9 cellular contexts compared by ENCODE assay signal in the genomic region with DNA sequence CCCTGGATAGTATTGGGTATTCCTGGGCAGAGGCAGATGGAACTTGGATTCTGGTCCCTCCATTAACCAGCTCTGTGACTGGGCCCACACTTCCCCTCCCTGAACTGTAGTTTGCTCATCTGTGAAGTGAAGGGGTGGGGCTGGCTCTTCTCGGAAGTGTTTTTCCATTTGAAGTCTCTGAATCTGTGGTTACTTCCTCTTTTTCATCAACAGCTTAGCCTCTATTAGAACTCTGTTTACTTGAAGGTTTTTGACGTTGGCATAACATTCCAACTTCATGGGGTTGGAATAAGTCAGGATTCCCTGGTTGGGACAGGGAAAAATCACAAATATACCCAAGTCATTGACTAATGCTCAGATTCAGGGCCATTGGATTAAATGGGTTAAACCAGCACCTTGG.
DNase-seq lines count a peak whose midpoint lies in the region; ATAC-seq and TF ChIP-seq lines count a peak whose summit lies in the region.
"Had no signal": no experiment of that assay in that cellular context is flagged by ENCODE, and none has a peak within 500 bp of the region (broad histone marks: within the 10 kb centered on the region; RNA-seq: fewer than 3 reads in every experiment).

No MANE protein-coding gene starts in this region.

- H3K27me3 Mint-ChIP-seq in activated T-cell treated with anti-CD3 and anti-CD28 coated beads, Interleukin-2, amount 50 U/mL, for 24 hours = no peaks in the 10 kb centered on the region

- no peak overlapping the region for H2AFZ ChIP-seq in MM.1S (ENCODE audit: low read length)
- H2AFZ ChIP-seq: parathyroid adenoma had no signal

- peak overlapping the region; percentile 59; the same call in 1 of the 2 replicates for H3K27ac ChIP-seq in MM.1S (ENCODE audit: low read length)
- H3K27ac ChIP-seq: parathyroid adenoma had no signal

- H3K4me3 ChIP-seq in GM08714 (ENCODE audit: low read length) (peak overlapping the region; percentile 51; the same call in 1 of the 2 replicates), MM.1S (ENCODE audit: low read length) (peak overlapping the region; percentile 87)

- peaks cover 68% of the 10 kb centered on the region for H3K36me3 Mint-ChIP-seq in activated T-cell treated with anti-CD3 and anti-CD28 coated beads, Interleukin-2, amount 50 U/mL, for 24 hours (ENCODE audit: low read depth)

- no peaks in the 10 kb centered on the region for H3K9me3 ChIP-seq in MM.1S (replicated peaks; ENCODE audit: insufficient read depth, low read length)

- peaks cover 15% of the 10 kb centered on the region; the same call in 1 of the 2 replicates for H4K20me1 ChIP-seq in MM.1S (ENCODE audit: insufficient read depth, low read length)

- peaks cover 58% of the 10 kb centered on the region for H3K4me1 ChIP-seq in MM.1S (ENCODE audit: low read length)

- DNase-seq in MM.1S (peak; percentile 70), SW 1271 (lab: John Stamatoyannopoulos, UW) (no peak), cerebellar nuclear complex (lab: John Stamatoyannopoulos, UW) (no peak), NCI-H69 (lab: John Stamatoyannopoulos, UW) (no peak)
- DNase-seq in activated T-cell treated with anti-CD3 and anti-CD28 coated beads, Interleukin-2, amount 50 U/mL, for 24 hours = peak; percentile 61
- DNase-seq in stimulated activated CD4-positive, alpha-beta T cell treated with anti-CD3 and anti-CD28 coated beads, Interleukin-15, amount 100 ng/mL, for 48 hours (ENCODE audit: low read depth in 2 of 2) = peak; percentile 21 to 50

- peak overlapping the region; percentile 79 for H3K4me2 ChIP-seq in MM.1S (ENCODE audit: low read depth, low read length)

- no peaks in the 10 kb centered on the region for H3K9me2 ChIP-seq in MM.1S (replicated peaks; ENCODE audit: insufficient read depth, low read length)

- H3K27ac Mint-ChIP-seq in activated T-cell treated with anti-CD3 and anti-CD28 coated beads, Interleukin-2, amount 50 U/mL, for 24 hours = peak overlapping the region; percentile 95

- no peaks in the 10 kb centered on the region for H3K27me3 ChIP-seq in MM.1S (replicated peaks; ENCODE audit: insufficient read depth, low read length)

- H3K36me3 ChIP-seq in MM.1S (replicated peaks; ENCODE audit: insufficient read depth, low read length) = 0 out of 2 replicates have a peak, but pooled peaks cover 3% of the 10 kb centered on the region

- H3K4me3 Mint-ChIP-seq in activated T-cell treated with anti-CD3 and anti-CD28 coated beads, Interleukin-2, amount 50 U/mL, for 24 hours = peak overlapping the region; percentile 97

- peaks cover 79% of the 10 kb centered on the region for H3K4me1 Mint-ChIP-seq in activated T-cell treated with anti-CD3 and anti-CD28 coated beads, Interleukin-2, amount 50 U/mL, for 24 hours (ENCODE audit: low read depth)

- no peaks in the 10 kb centered on the region for H3K9me3 Mint-ChIP-seq in activated T-cell treated with anti-CD3 and anti-CD28 coated beads, Interleukin-2, amount 50 U/mL, for 24 hours

- peak overlapping the region; percentile 1; the same call in 1 of the 2 replicates for H3K9ac ChIP-seq in MM.1S (ENCODE audit: low read length)
- H3K9ac ChIP-seq: parathyroid adenoma had no signal

- no peak for TF ChIP-seq CTCF in MM.1S (IDR thresholded peaks at IDR 0.05; ENCODE audit: low read length)

- H3K79me2 ChIP-seq in MM.1S (ENCODE audit: low read length) = peaks cover 86% of the 10 kb centered on the region

- H3F3A ChIP-seq in MM.1S (ENCODE audit: insufficient read depth, low read length) = peaks cover 26% of the 10 kb centered on the region

- ATAC-seq in GM21529 (IDR thresholded peaks at IDR 0.05; ENCODE audit: unreplicated experiment) = peak; percentile 65

Comparison
In these comparisons a context has a peak if more than half of its experiments do, and no peak if none do; other contexts are left out.
1. DNase-seq: peak in MM.1S (single experiment), activated T-cell treated with anti-CD3 and anti-CD28 coated beads, Interleukin-2, amount 50 U/mL, for 24 hours (single experiment) and stimulated activated CD4-positive, alpha-beta T cell treated with anti-CD3 and anti-CD28 coated beads, Interleukin-15, amount 100 ng/mL, for 48 hours (2 of 2); none in SW 1271 (0 of 2), cerebellar nuclear complex (0 of 2) and NCI-H69 (single experiment).